ENCODE assay signal across 9 cellular contexts in genomic region chr18:58863539-58864145, GRCh38. TPM values are rescaled to one million over a fixed set of nuclear protein-coding genes. Genes with fewer than 3 reads are reported as not detected.
DNase-seq lines count a peak whose midpoint lies in the region; ATAC-seq, FAIRE-seq and TF ChIP-seq lines count a peak whose summit lies in the region.
"Had no signal": no experiment of that assay in that cellular context is flagged by ENCODE, and none has a peak within 500 bp of the region (broad histone marks: within the 10 kb centered on the region; RNA-seq: fewer than 3 reads in every experiment).

No MANE protein-coding gene starts in this region.

- ATAC-seq in GM21825 (IDR thresholded peaks at IDR 0.05; ENCODE audit: unreplicated experiment) = no peak
- ATAC-seq: K562 had no signal

- TF ChIP-seq CTCF in GM20000 (IDR thresholded peaks at IDR 0.05; ENCODE audit: extremely low read depth, missing control alignments) = no peak
- TF ChIP-seq CTCF in RWPE1 (conservative IDR thresholded peaks at IDR 0.05; ENCODE audit: low read depth) = no peak
- no peak for TF ChIP-seq CTCF in brain microvascular endothelial cell (IDR thresholded peaks at IDR 0.05; ENCODE audit: low read depth, low read length, missing control alignments)

- H3K4me3 ChIP-seq in brain microvascular endothelial cell (ENCODE audit: low read depth, low read length) (peak overlapping the region; percentile 49), iPS-20b (ENCODE audit: low read length) (peak overlapping the region; percentile 64; the same call in 1 of the 2 replicates), small intestine (ENCODE audit: low read depth in 1 of 2, low read length in 2 of 2) (peak overlapping the region; percentile 42 to 54)
- H3K4me3 ChIP-seq: K562 had no signal

- DNase-seq in CD1c-positive myeloid dendritic cell (ENCODE audit: extremely low spot score) (peak; percentile 44), GM20000 (ENCODE audit: low spot score) (peak; percentile 80), RWPE1 (ENCODE audit: low spot score) (peak; percentile 11), brain microvascular endothelial cell (no peak), small intestine (peak; percentile 61), HPDE6-E6E7 (ENCODE audit: extremely low spot score) (no peak)

- no peak for FAIRE-seq in small intestine (lab: Jason Lieb, UNC)
- FAIRE-seq: K562 had no signal

- H3K9me3 ChIP-seq in iPS-20b (ENCODE audit: insufficient read depth, low read depth, low read length) = peaks cover 6% of the 10 kb centered on the region; the same call in 1 of the 2 replicates
- H3K9me3 ChIP-seq in small intestine (ENCODE audit: control insufficient read depth, low read depth) = no peaks in the 10 kb centered on the region

- POLR2A ChIA-PET in RWPE1 (lab: Yijun Ruan, JAX; ENCODE audit: low non-redundant PET) = no interaction called here

- H3K27ac ChIP-seq in RWPE1 = peak overlapping the region; percentile 81
- peak overlapping the region; percentile 89 for H3K27ac ChIP-seq in brain microvascular endothelial cell
- H3K27ac ChIP-seq in iPS-20b (ENCODE audit: low read length) = peak overlapping the region; percentile 22
- H3K27ac ChIP-seq in small intestine (ENCODE audit: low read depth in 1 of 2, low read length in 1 of 2) = peak overlapping the region; percentile 74 to 89

- in situ Hi-C loops in brain microvascular endothelial cell (cut with HindIII; ENCODE audit: low pct_ligation_motif_present, low sequenced_read_pairs) = no loop called here

- 11 to 34% (median 18%) methylated on average over 22 to 72 of the region's 72 CpGs for WGBS in small intestine, 3 donors

- H3K27me3 ChIP-seq in brain microvascular endothelial cell (replicated peaks) = no peaks in the 10 kb centered on the region
- no peaks in the 10 kb centered on the region for H3K27me3 ChIP-seq in iPS-20b (ENCODE audit: insufficient read depth, low read length)
- H3K27me3 ChIP-seq in small intestine (ENCODE audit: control insufficient read depth in 2 of 2, insufficient read depth in 2 of 2, low read length in 2 of 2) = no peaks in the 10 kb centered on the region

- CTCF ChIA-PET in RWPE1 (lab: Yijun Ruan, JAX) = no interaction called here

- H3K9ac ChIP-seq in iPS-20b (ENCODE audit: low read depth, low read length) = peak overlapping the region; percentile 85

- peaks cover 73% of the 10 kb centered on the region for H3K4me1 ChIP-seq in iPS-20b (ENCODE audit: insufficient read depth, low read length)
- peaks cover 0 to 15% of the 10 kb centered on the region in 2 donors for H3K4me1 ChIP-seq in small intestine (ENCODE audit: control insufficient read depth in 2 of 2, insufficient read depth in 1 of 2, low read depth in 1 of 2, low read length in 1 of 2)

- H3K36me3 ChIP-seq in brain microvascular endothelial cell (replicated peaks) (peaks cover 6% of the 10 kb centered on the region), iPS-20b (ENCODE audit: insufficient read depth, low read depth, low read length) (peaks cover 41% of the 10 kb centered on the region), small intestine (ENCODE audit: control insufficient read depth in 2 of 2, insufficient read depth in 2 of 2, low read length in 2 of 2) (no peaks in the 10 kb centered on the region)

RNA-seq across cellular contexts. Expression of gene ZNF532, which starts 1.0 kb away (rescaled TPM):
- polyA plus RNA-seq in small intestine = 1 to 10 TPM; 1.3 to 7.4 (median 2.4) TPM
- polyA plus RNA-seq: K562 had no signal

Comparison
In these comparisons a context has a peak if more than half of its experiments do, and no peak if none do; other contexts are left out.
1. DNase-seq: peak in CD1c-positive myeloid dendritic cell (single experiment), GM20000 (single experiment), RWPE1 (single experiment) and small intestine (single experiment); none in brain microvascular endothelial cell (single experiment) and HPDE6-E6E7 (single experiment).
2. H3K27ac ChIP-seq: peak in every context shown above with its lines; median percentile 89 in brain microvascular endothelial cell; 82 in small intestine; 81 in RWPE1; 22 in iPS-20b.
3. Peak in every context shown above with its lines, with median percentiles within 50 percentile points of each other: H3K4me3 ChIP-seq.